In the genomic region with DNA sequence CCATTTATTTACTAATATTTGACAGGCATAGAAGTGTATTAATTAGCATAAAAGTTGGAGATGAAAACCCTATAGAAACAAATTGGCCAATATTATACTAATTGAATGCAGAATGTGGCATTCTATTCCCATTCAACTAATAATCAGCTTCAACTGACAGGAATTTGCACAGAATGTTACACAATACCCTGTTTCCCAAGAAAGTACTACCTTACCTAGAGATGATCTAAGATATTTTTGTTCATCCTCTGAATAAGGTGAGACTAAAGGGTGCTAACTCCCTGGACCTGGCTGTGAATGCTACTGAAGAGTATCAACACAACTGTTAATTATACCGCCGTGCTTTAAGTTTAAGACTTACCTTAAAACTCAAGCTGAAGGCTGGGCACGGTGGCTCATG, we compare ENCODE assay signal across 23 cellular contexts. TPM values are rescaled to one million over a fixed set of nuclear protein-coding genes. Genes with fewer than 3 reads are reported as not detected.
DNase-seq lines count a peak whose midpoint lies in the region; ATAC-seq, FAIRE-seq and TF ChIP-seq lines count a peak whose summit lies in the region.
"Had no signal": no experiment of that assay in that cellular context is flagged by ENCODE, and none has a peak within 500 bp of the region (broad histone marks: within the 10 kb centered on the region; RNA-seq: fewer than 3 reads in every experiment).

No MANE protein-coding gene starts in this region.

- no peak overlapping the region for H3K14ac ChIP-seq in mesenchymal stem cell (ENCODE audit: low read length in 2 of 2)

- ATAC-seq in HepG2 (no peak), right lobe of liver (no peak), T-helper 17 cell (no peak)
- ATAC-seq: A549; CD8-positive, alpha-beta T cell; GM12878 had no signal

- H4K91ac ChIP-seq in mesenchymal stem cell (ENCODE audit: low read length): no peak overlapping the region

- H3K79me1 ChIP-seq in mesenchymal stem cell (replicated peaks; ENCODE audit: low read length, poor library complexity, severe bottlenecking): peaks cover 19% of the 10 kb centered on the region

- H3K4ac ChIP-seq in mesenchymal stem cell (ENCODE audit: low read depth in 1 of 2, low read length in 2 of 2): no peak overlapping the region

- in situ Hi-C loops in HepG2 (cut with HindIII; ENCODE audit: extremely low pct_ligation_motif_present, low pct_unique_long_range_greater_than_20kb): no loop called here

- H3K27me3 ChIP-seq in HepG2 (ENCODE audit: control insufficient read depth in 1 of 2, insufficient read depth in 2 of 2, low read length in 2 of 2): no peaks in the 10 kb centered on the region
- no peaks in the 10 kb centered on the region for H3K27me3 ChIP-seq in right lobe of liver
- H3K27me3 ChIP-seq in mesenchymal stem cell (ENCODE audit: control insufficient read depth in 1 of 2, insufficient read depth in 1 of 2, low read length in 2 of 2): no peaks in the 10 kb centered on the region
- H3K27me3 ChIP-seq: BLaER1 treated with 17β-estradiol and CSF1 and Interleukin-3, amounts not matched to agents 10 nM and 100 nM had no signal

- BruUV-seq in HepG2 (replicated peaks; lab: Mats Ljungman, UMichigan): no TSS peak

- peak overlapping the region; percentile 75 for H3K27ac Mint-ChIP-seq in T-helper 17 cell
- H3K27ac Mint-ChIP-seq: B cell; CD4-positive, alpha-beta T cell had no signal

- no peak overlapping the region for H3K4me2 ChIP-seq in HepG2 (ENCODE audit: low read depth, low read length)
- no peak overlapping the region for H3K4me2 ChIP-seq in mesenchymal stem cell (ENCODE audit: low read length, poor library complexity, severe bottlenecking)
- H3K4me2 ChIP-seq: A549; BLaER1 treated with 17β-estradiol and CSF1 and Interleukin-3, amounts not matched to agents 10 nM and 100 nM had no signal

- H3K4me1 Mint-ChIP-seq in T-helper 17 cell: peaks cover 4% of the 10 kb centered on the region

- 98% methylated on average over 3 of the region's 3 CpGs for WGBS in HepG2 (ENCODE audit: low lambda C conversion rate)
- 100% methylated on average over 3 of the region's 3 CpGs for WGBS in right lobe of liver (ENCODE audit: insufficient coverage, low coverage, low lambda C conversion rate, missing lambda C conversion rate)
- WGBS in mesenchymal stem cell: 100% methylated on average over 3 of the region's 3 CpGs

- POLR2A ChIA-PET in HepG2 (lab: Yijun Ruan, JAX): no interaction called here

- peaks cover 10% of the 10 kb centered on the region; the same call in 1 of the 2 replicates for H3K4me1 ChIP-seq in HepG2 (ENCODE audit: insufficient read depth, low read length)
- peaks cover 0 to 35% (median 13%) of the 10 kb centered on the region in 4 donors for H3K4me1 ChIP-seq in right lobe of liver
- no peaks in the 10 kb centered on the region for H3K4me1 ChIP-seq in mesenchymal stem cell (ENCODE audit: control insufficient read depth, insufficient read depth, low read depth, low read length)
- H3K4me1 ChIP-seq: A549, Caco-2 had no signal

- TF ChIP-seq EP300 in HepG2 (IDR thresholded peaks at IDR 0.05; ENCODE audit: low read depth in 2 of 2, low read length in 2 of 2): no peak
- TF ChIP-seq EP300 in HepG2 (CRISPR knock-in tag; IDR thresholded peaks at IDR 0.05; ENCODE audit: borderline replicate concordance): no peak

- H3K18ac ChIP-seq in mesenchymal stem cell (ENCODE audit: low read depth in 1 of 2, low read length in 2 of 2): no peak overlapping the region

- no peak overlapping the region for H4K8ac ChIP-seq in mesenchymal stem cell (ENCODE audit: low read length)

- CTCF ChIA-PET in HepG2 (lab: Yijun Ruan, JAX; ENCODE audit: low intra/inter-chr PET ratio, low total read pairs): no interaction called here

- TF ChIP-seq RAD21 in HepG2 (CRISPR knock-in tag; IDR thresholded peaks at IDR 0.05): no peak

- H3K36me3 ChIP-seq in HepG2 (replicated peaks in 1 of 2; ENCODE audit: control insufficient read depth in 1 of 2, insufficient read depth in 2 of 2, low read length in 2 of 2): peaks cover 30 to 77% of the 10 kb centered on the region in 2 experiments
- peaks cover 0 to 59% (median 29%) of the 10 kb centered on the region in 4 donors for H3K36me3 ChIP-seq in right lobe of liver
- H3K36me3 ChIP-seq in mesenchymal stem cell (ENCODE audit: control insufficient read depth in 1 of 2, insufficient read depth in 2 of 2, low read depth in 1 of 2, low read length in 2 of 2): peaks cover 33 to 94% of the 10 kb centered on the region in 2 experiments

- H3K4me3 Mint-ChIP-seq in T-helper 17 cell: no peak overlapping the region
- H3K4me3 Mint-ChIP-seq: B cell; CD4-positive, alpha-beta T cell; CD8-positive, alpha-beta T cell had no signal

- DNase-seq in HepG2 (ENCODE audit: low spot score): no peak
- DNase-seq in right lobe of liver: no peak
- DNase-seq in T-helper 17 cell: no peak
- no peak for DNase-seq in mesenchymal stem cell
- no peak for DNase-seq in DMS79 treated with DMSO at 0.1 percent for 48 hours (lab: John Stamatoyannopoulos, UW)
- DNase-seq in NCI-H1048 (lab: John Stamatoyannopoulos, UW): no peak
- no peak for DNase-seq in NCI-H128 (lab: John Stamatoyannopoulos, UW; ENCODE audit: unreplicated experiment)
- DNase-seq: AML-193; Caco-2; Calu3; CD4-positive, alpha-beta T cell; CD8-positive, alpha-beta T cell; DND-41; GDM1 had no signal

- H4K20me1 ChIP-seq in HepG2 (ENCODE audit: insufficient read depth, low read length): peaks cover 6% of the 10 kb centered on the region; the same call in 1 of the 2 replicates

- no peak overlapping the region for H2BK120ac ChIP-seq in mesenchymal stem cell (ENCODE audit: low read depth, low read length)

- H3K9ac ChIP-seq in HepG2 (ENCODE audit: insufficient read depth, low read depth, low read length) (no peak overlapping the region), mesenchymal stem cell (ENCODE audit: low read length) (peak overlapping the region; percentile 7)
- H3K9ac ChIP-seq: BLaER1 treated with 17β-estradiol and CSF1 and Interleukin-3, amounts not matched to agents 10 nM and 100 nM had no signal

- no peak overlapping the region for H2BK12ac ChIP-seq in mesenchymal stem cell (ENCODE audit: low read length in 2 of 2)

- H2AFZ ChIP-seq in HepG2 (ENCODE audit: low read length): no peak overlapping the region
- no peak overlapping the region for H2AFZ ChIP-seq in mesenchymal stem cell (ENCODE audit: low read depth, low read length)

- TF ChIP-seq POLR2A in HepG2 (IDR thresholded peaks at IDR 0.05; ENCODE audit: insufficient read depth in 1 of 2, low read depth in 2 of 2, low read length in 2 of 2) (no peak), right lobe of liver (IDR thresholded peaks at IDR 0.05) (no peak)

- intact Hi-C loops in HepG2 (cut with micrococcal nuclease; ENCODE audit: unreplicated experiment): no loop called here
- intact Hi-C loops in right lobe of liver (cut with DNase I): no loop called here

- no peak overlapping the region for H3K27ac ChIP-seq in HepG2 (ENCODE audit: extremely low read length, insufficient read depth, low read length)
- H3K27ac ChIP-seq in right lobe of liver: no peak overlapping the region
- no peak overlapping the region for H3K27ac ChIP-seq in mesenchymal stem cell (ENCODE audit: low read length, poor library complexity, severe bottlenecking)
- H3K27ac ChIP-seq: 22Rv1; A549; BLaER1 treated with 17β-estradiol and CSF1 and Interleukin-3, amounts not matched to agents 10 nM and 100 nM; C4-2B had no signal

- H3K4me3 ChIP-seq in HepG2 (replicated peaks in 1 of 3; ENCODE audit: insufficient read depth in 1 of 3, low read depth in 2 of 3, low read length in 3 of 3): no peak overlapping the region
- no peak overlapping the region for H3K4me3 ChIP-seq in right lobe of liver
- H3K4me3 ChIP-seq in mesenchymal stem cell (ENCODE audit: insufficient read depth in 1 of 2, low read depth in 1 of 2, low read length in 2 of 2): no peak overlapping the region
- H3K4me3 ChIP-seq: A549; BLaER1 treated with 17β-estradiol and CSF1 and Interleukin-3, amounts not matched to agents 10 nM and 100 nM; GM12878 had no signal

- no peak overlapping the region for H2BK15ac ChIP-seq in mesenchymal stem cell (ENCODE audit: low read depth, poor library complexity, severe bottlenecking)

- H3K9me3 ChIP-seq in HepG2 (ENCODE audit: low read length): no peaks in the 10 kb centered on the region
- no peaks in the 10 kb centered on the region for H3K9me3 ChIP-seq in right lobe of liver
- H3K9me3 ChIP-seq in T-helper 17 cell (ENCODE audit: control insufficient read depth, low read length, poor library complexity, severe bottlenecking): no peaks in the 10 kb centered on the region
- no peaks in the 10 kb centered on the region for H3K9me3 ChIP-seq in mesenchymal stem cell (ENCODE audit: control insufficient read depth, low read length)
- H3K9me3 ChIP-seq: A549; BLaER1 treated with 17β-estradiol and CSF1 and Interleukin-3, amounts not matched to agents 10 nM and 100 nM; Caco-2 had no signal

- TF ChIP-seq CTCF in HepG2 (CRISPR knock-in tag; IDR thresholded peaks at IDR 0.05) (no peak), right lobe of liver (IDR thresholded peaks at IDR 0.05) (no peak)

- FAIRE-seq in HepG2 (lab: Jason Lieb, UNC): no peak
- FAIRE-seq: A549, D721Med, GM12878, GM12892, GM18507 had no signal

- peaks cover 9% of the 10 kb centered on the region for H3K36me3 Mint-ChIP-seq in T-helper 17 cell (ENCODE audit: low read depth)

- H2AK5ac ChIP-seq in mesenchymal stem cell (ENCODE audit: low read length, severe bottlenecking): no peak overlapping the region

- H3K23ac ChIP-seq in mesenchymal stem cell (ENCODE audit: low read length in 2 of 2): no peak overlapping the region

- H3K79me2 ChIP-seq in HepG2 (ENCODE audit: insufficient read depth, low read length): peaks cover 4% of the 10 kb centered on the region

- H2BK5ac ChIP-seq in mesenchymal stem cell (ENCODE audit: low read depth, low read length, poor library complexity, severe bottlenecking): no peak overlapping the region

- no peaks in the 10 kb centered on the region for H3K27me3 Mint-ChIP-seq in T-helper 17 cell
- H3K27me3 Mint-ChIP-seq: B cell; CD4-positive, alpha-beta T cell had no signal

RNA-seq across cellular contexts. Expression of gene CEP68, which starts 28.9 kb away (rescaled TPM):
- 5.7 TPM in 2 replicates for total RNA-seq in HepG2 (2016; rRNA removed; fragmentation: Illumina TruSeq; extraction: Trizol)
- total RNA-seq in HepG2 (2016; cell fraction: cytosol; rRNA removed; fragmentation: Illumina TruSeq; extraction: Trizol; ENCODE audit: low read depth): 1.9 TPM in 2 replicates
- total RNA-seq in HepG2 (2016; cell fraction: insoluble cytoplasmic fraction; rRNA removed; fragmentation: Illumina TruSeq; extraction: Trizol): 5.6 and 6.0 TPM in 2 replicates
- 3.4 and 4.0 TPM in 2 replicates for total RNA-seq in HepG2 (2016; cell fraction: membrane; rRNA removed; fragmentation: Illumina TruSeq; extraction: Trizol)
- total RNA-seq in HepG2 (2016; cell fraction: nucleus; rRNA removed; fragmentation: Illumina TruSeq; extraction: Trizol): 7.9 and 8.3 TPM in 2 replicates
- 9.3 and 12.5 TPM in 2 replicates for polyA plus RNA-seq in HepG2 (2011; rRNA removed)
- polyA plus RNA-seq in HepG2 (2011; cell fraction: cytosol; rRNA removed): 4.1 and 4.8 TPM in 2 replicates
- 13.9 and 15.6 TPM in 2 replicates for polyA plus RNA-seq in HepG2 (2011; cell fraction: nucleus; rRNA removed)
- polyA plus RNA-seq in HepG2 (2012): 5.5 and 6.4 TPM in 2 replicates
- 1.7 and 2.8 TPM in 2 replicates for polyA plus RNA-seq in HepG2 (2016; cell fraction: cytosol; fragmentation: Illumina TruSeq; extraction: Trizol; ENCODE audit: low read depth)
- polyA plus RNA-seq in HepG2 (2016; cell fraction: insoluble cytoplasmic fraction; fragmentation: Illumina TruSeq; extraction: Trizol; ENCODE audit: low read depth): 5.5 and 8.7 TPM in 2 replicates
- polyA plus RNA-seq in HepG2 (2016; cell fraction: membrane; fragmentation: Illumina TruSeq; extraction: Trizol; ENCODE audit: low read depth): 3.2 and 3.8 TPM in 2 replicates
- polyA plus RNA-seq in HepG2 (2016; cell fraction: nucleus; fragmentation: Illumina TruSeq; extraction: Trizol; ENCODE audit: insufficient read depth, low read depth): 8.7 and 9.2 TPM in 2 replicates
- 8.4 and 44.8 TPM in 2 replicates for polyA minus RNA-seq in HepG2 (2011; rRNA and poly(A)+ RNA removed; ENCODE audit: low replicate concordance)
- polyA minus RNA-seq in HepG2 (2011; cell fraction: cytosol; rRNA and poly(A)+ RNA removed): 5.8 and 6.2 TPM in 2 replicates
- 22.0 and 22.4 TPM in 2 replicates for polyA minus RNA-seq in HepG2 (2011; cell fraction: nucleus; rRNA and poly(A)+ RNA removed)
- 1 to 10 TPM; 1.7 to 4.3 (median 3.2) TPM for total RNA-seq in right lobe of liver
- total RNA-seq in T-helper 17 cell: 10 to 100 TPM; 13.6 to 22.5 TPM
- 2.9 TPM for polyA plus RNA-seq in mesenchymal stem cell (2013, experiment 1 of 2)
- polyA plus RNA-seq in mesenchymal stem cell (2013, experiment 2 of 2): 3.2 TPM

RNA-seq across cellular contexts. Expression of gene RAB1A, which starts 44.8 kb away (rescaled TPM):
- 206 and 311 TPM in 2 replicates for total RNA-seq in HepG2 (2016; rRNA removed; fragmentation: Illumina TruSeq; extraction: Trizol)
- 27.8 and 28.9 TPM in 2 replicates for total RNA-seq in HepG2 (2016; cell fraction: cytosol; rRNA removed; fragmentation: Illumina TruSeq; extraction: Trizol; ENCODE audit: low read depth)
- total RNA-seq in HepG2 (2016; cell fraction: insoluble cytoplasmic fraction; rRNA removed; fragmentation: Illumina TruSeq; extraction: Trizol): 208 and 306 TPM in 2 replicates
- total RNA-seq in HepG2 (2016; cell fraction: membrane; rRNA removed; fragmentation: Illumina TruSeq; extraction: Trizol): 98.9 and 106 TPM in 2 replicates
- 101 and 108 TPM in 2 replicates for total RNA-seq in HepG2 (2016; cell fraction: nucleus; rRNA removed; fragmentation: Illumina TruSeq; extraction: Trizol)
- polyA plus RNA-seq in HepG2 (2011; rRNA removed): 174 and 226 TPM in 2 replicates
- polyA plus RNA-seq in HepG2 (2011; cell fraction: cytosol; rRNA removed): 101 and 153 TPM in 2 replicates
- 26.7 and 44.5 TPM in 2 replicates for polyA plus RNA-seq in HepG2 (2011; cell fraction: nucleus; rRNA removed)
- 237 and 266 TPM in 2 replicates for polyA plus RNA-seq in HepG2 (2012)
- polyA plus RNA-seq in HepG2 (2016; cell fraction: cytosol; fragmentation: Illumina TruSeq; extraction: Trizol; ENCODE audit: low read depth): 46.4 and 51.5 TPM in 2 replicates
- polyA plus RNA-seq in HepG2 (2016; cell fraction: insoluble cytoplasmic fraction; fragmentation: Illumina TruSeq; extraction: Trizol; ENCODE audit: low read depth): 489 and 498 TPM in 2 replicates
- polyA plus RNA-seq in HepG2 (2016; cell fraction: membrane; fragmentation: Illumina TruSeq; extraction: Trizol; ENCODE audit: low read depth): 122 and 126 TPM in 2 replicates
- 219 and 228 TPM in 2 replicates for polyA plus RNA-seq in HepG2 (2016; cell fraction: nucleus; fragmentation: Illumina TruSeq; extraction: Trizol; ENCODE audit: insufficient read depth, low read depth)
- 26.5 and 48.9 TPM in 2 replicates for polyA minus RNA-seq in HepG2 (2011; rRNA and poly(A)+ RNA removed; ENCODE audit: low replicate concordance)
- 83.1 and 93.6 TPM in 2 replicates for polyA minus RNA-seq in HepG2 (2011; cell fraction: cytosol; rRNA and poly(A)+ RNA removed)
- polyA minus RNA-seq in HepG2 (2011; cell fraction: nucleus; rRNA and poly(A)+ RNA removed): 58.2 and 71.1 TPM in 2 replicates
- 100 to 1,000 TPM in 1 of 6 experiments, 10 to 100 TPM in 5; 65.0 to 119 (median 81.3) TPM for total RNA-seq in right lobe of liver
- 10 to 100 TPM; 65.2 to 78.1 TPM for total RNA-seq in T-helper 17 cell
- polyA plus RNA-seq in mesenchymal stem cell (2013, experiment 1 of 2): 263 TPM
- polyA plus RNA-seq in mesenchymal stem cell (2013, experiment 2 of 2): 275 TPM
